9 cellular contexts compared by ENCODE assay signal in the genomic region with DNA sequence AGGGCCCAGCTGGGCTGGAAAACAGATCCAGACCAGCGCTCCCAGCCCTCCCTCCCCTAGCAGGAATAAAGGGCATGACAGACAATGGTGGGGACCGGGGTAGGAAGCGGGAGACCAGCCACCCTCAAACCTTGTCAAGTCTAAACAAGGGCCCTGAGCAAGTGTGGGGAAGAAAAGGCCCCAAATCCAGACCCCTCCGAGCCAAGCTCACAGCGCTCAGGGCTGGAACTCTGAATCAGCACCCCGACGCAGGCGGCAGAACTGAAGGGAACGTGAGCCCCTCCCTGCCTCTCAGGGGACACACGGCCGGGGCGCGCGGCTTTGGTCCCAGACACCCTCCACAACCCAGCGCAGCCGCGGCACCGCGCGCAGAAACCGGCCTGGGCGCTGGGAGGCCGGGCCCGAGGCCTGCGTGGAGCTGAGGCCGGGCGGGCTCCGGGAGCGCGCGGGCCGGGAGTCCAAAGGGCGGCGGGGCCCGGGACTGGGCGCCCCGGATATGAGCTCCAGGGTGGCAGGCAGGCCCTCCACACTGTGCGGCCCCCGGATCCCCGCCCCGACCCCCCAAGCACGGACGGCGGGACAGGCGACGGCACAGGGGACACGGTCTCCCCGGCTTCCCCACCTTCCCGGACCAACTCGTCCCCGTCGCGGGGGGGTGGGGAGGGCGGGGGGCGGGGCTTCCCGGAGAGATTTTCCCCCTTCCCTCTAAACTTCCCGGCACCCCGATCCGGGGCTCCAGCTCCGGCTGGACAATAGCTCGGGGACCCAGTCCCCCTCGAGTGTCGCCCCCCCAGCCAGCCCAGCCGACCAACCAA. TPM values are rescaled to one million over a fixed set of nuclear protein-coding genes. Genes with fewer than 3 reads are reported as not detected.
A peak's percentile ranks its signal among the peaks of the same experiment; 100 is the strongest.
DNase-seq lines count a peak whose midpoint lies in the region; ATAC-seq and TF ChIP-seq lines count a peak whose summit lies in the region.
"Had no signal": no experiment of that assay in that cellular context is flagged by ENCODE, and none has a peak within 500 bp of the region (broad histone marks: within the 10 kb centered on the region; RNA-seq: fewer than 3 reads in every experiment).

No MANE protein-coding gene starts in this region.

- H3K4me2 ChIP-seq in BLaER1 (peak overlapping the region; percentile 93), mammary epithelial cell (ENCODE audit: insufficient read depth, low read depth, low read length) (peak overlapping the region; percentile 91)

- H3K27ac ChIP-seq in BLaER1 (no peak overlapping the region), mammary epithelial cell (ENCODE audit: insufficient read depth, low read depth, low read length) (peak overlapping the region; percentile 59), left lung (peak overlapping the region; percentile 63 to 75), tibial nerve (peak overlapping the region; percentile 84 to 97 (median 93))

- BruUV-seq in mammary epithelial cell (replicated peaks; lab: Mats Ljungman, UMichigan): TSS peak; percentile 35

- peak overlapping the region; percentile 85 for H3K4me3 ChIP-seq in BLaER1
- H3K4me3 ChIP-seq in Jurkat, Clone E6-1 (ENCODE audit: low read length): peak overlapping the region; percentile 51
- peak overlapping the region; percentile 64 to 88 (median 78) for H3K4me3 ChIP-seq in mammary epithelial cell (replicated peaks in 1 of 3; ENCODE audit: insufficient read depth in 1 of 3, low read depth in 2 of 3, low read length in 3 of 3)
- peak overlapping the region; percentile 59 to 72 for H3K4me3 ChIP-seq in left lung
- H3K4me3 ChIP-seq in tibial nerve: peak overlapping the region; percentile 65 to 86 (median 79)

- H3K27me3 ChIP-seq in BLaER1 (peaks cover 13% of the 10 kb centered on the region), mammary epithelial cell (ENCODE audit: insufficient read depth, low read length) (no peaks in the 10 kb centered on the region), left lung (peaks cover 0 to 81% of the 10 kb centered on the region in 2 donors), tibial nerve (no peaks in the 10 kb centered on the region)

- H4K20me1 ChIP-seq in BLaER1: peaks cover 46% of the 10 kb centered on the region
- no peaks in the 10 kb centered on the region for H4K20me1 ChIP-seq in mammary epithelial cell (ENCODE audit: insufficient read depth, low read length)

- TF ChIP-seq EP300 in tibial nerve (IDR thresholded peaks at IDR 0.05): no peak

- H3K36me3 ChIP-seq in BLaER1: no peaks in the 10 kb centered on the region
- H3K36me3 ChIP-seq in mammary epithelial cell (ENCODE audit: insufficient read depth, low read length): no peaks in the 10 kb centered on the region
- no peaks in the 10 kb centered on the region for H3K36me3 ChIP-seq in left lung
- no peaks in the 10 kb centered on the region for H3K36me3 ChIP-seq in tibial nerve

- dilution Hi-C loops in mammary epithelial cell (cut with HindIII; ENCODE audit: low sequenced_read_pairs): no loop called here

- no peaks in the 10 kb centered on the region for H3K9me3 ChIP-seq in BLaER1
- H3K9me3 ChIP-seq in mammary epithelial cell (replicated peaks; ENCODE audit: insufficient read depth, low read length): no peaks in the 10 kb centered on the region
- no peaks in the 10 kb centered on the region for H3K9me3 ChIP-seq in left lung
- no peaks in the 10 kb centered on the region for H3K9me3 ChIP-seq in tibial nerve

- TF ChIP-seq CTCF in mammary epithelial cell (conservative IDR thresholded peaks at IDR 0.05 in 1 of 2, IDR thresholded peaks at IDR 0.05 in 1 of 2; ENCODE audit: extremely low read depth in 1 of 2, insufficient read depth in 1 of 2, low read depth in 1 of 2, low read length in 2 of 2) (no peak), left lung (IDR thresholded peaks at IDR 0.05) (no peak), tibial nerve (IDR thresholded peaks at IDR 0.05) (no peak)

- in situ Hi-C loops in mammary epithelial cell (cut with MboI; ENCODE audit: low sequenced_read_pairs in 2 of 2): no loop called here

- 5% methylated on average over 9 of the region's 64 CpGs for WGBS in mammary epithelial cell (ENCODE audit: low coverage, missing lambda C conversion rate)
- whole genome bisulfite sequencing in tibial nerve, 2 donors: 6 to 22% methylated on average over 15 to 22 of the region's 64 CpGs

- H3K4me1 ChIP-seq in BLaER1 (peaks cover 69% of the 10 kb centered on the region), mammary epithelial cell (ENCODE audit: insufficient read depth, low read length) (peaks cover 44% of the 10 kb centered on the region), left lung (peaks cover 16 to 61% of the 10 kb centered on the region in 2 donors), tibial nerve (peaks cover 0 to 65% (median 30%) of the 10 kb centered on the region in 4 donors)

- intact Hi-C loops in mammary epithelial cell (cut with micrococcal nuclease) (loop anchor here (2.0 kb wide), 1 partner anchor 27 kb away; a partner anchor contains a TSS), left lung (cut with DNase I) (no loop called here)

- DNase-seq in Jurkat, Clone E6-1 (ENCODE audit: low read depth, low spot score): no peak
- no peak for DNase-seq in mammary epithelial cell
- DNase-seq in left lung: no peak
- peak in 1 of 2 donors; percentile 30 for DNase-seq in tibial nerve (ENCODE audit: low spot score in 2 of 2)
- DNase-seq in NCI-H69 (lab: John Stamatoyannopoulos, UW): no peak
- no peak for DNase-seq in stimulated activated naive CD4-positive, alpha-beta T cell treated with Interleukin-2 at 50 U/mL for 16 hours (lab: John Stamatoyannopoulos, UW)
- DNase-seq in DMS79 treated with DMSO at 0.1 percent for 48 hours (lab: John Stamatoyannopoulos, UW): no peak

- CTCF ChIA-PET in mammary epithelial cell (lab: Charles Lee; ENCODE audit: low non-redundant PET): interaction anchor here (0.6 kb wide), 1 partner anchor 922 kb away, joined by 3 read pairs; no protein-coding TSS in a partner anchor

- peak in 1 of 2 donors; percentile 12 for TF ChIP-seq POLR2A in tibial nerve (IDR thresholded peaks at IDR 0.05)

- peak overlapping the region; percentile 73 for H2AFZ ChIP-seq in mammary epithelial cell (ENCODE audit: low read depth, low read length)

- peak; percentile 52 for ATAC-seq in left lung

- peaks cover 57% of the 10 kb centered on the region for H3K79me2 ChIP-seq in mammary epithelial cell (ENCODE audit: insufficient read depth, low read length)

- H3K9ac ChIP-seq in BLaER1: peak overlapping the region; percentile 29; the same call in 1 of the 2 replicates
- H3K9ac ChIP-seq in mammary epithelial cell (ENCODE audit: insufficient read depth, low read length): peak overlapping the region; percentile 78

RNA-seq across cellular contexts. Expression of a gene that starts 0.6 kb away (rescaled TPM):
- polyA plus RNA-seq in Jurkat, Clone E6-1 (2012; ENCODE audit: insufficient read depth, insufficient read length): 3.6 TPM
- 10 to 100 TPM; 12.5 to 26.4 TPM for total RNA-seq in mammary epithelial cell
- polyA plus RNA-seq in mammary epithelial cell: 12.8 TPM
- 16.0 TPM for polyA minus RNA-seq in mammary epithelial cell
- 10 to 100 TPM; 18.1 to 22.4 TPM for total RNA-seq in left lung
- total RNA-seq in tibial nerve: 10 to 100 TPM in 3 of 4 donors, 1 to 10 TPM in 1; 9.8 to 20.1 (median 13.6) TPM

RNA-seq across cellular contexts. Expression of a gene that starts 16.5 kb away (rescaled TPM):
- not detected for polyA plus RNA-seq in Jurkat, Clone E6-1 (2012; ENCODE audit: insufficient read depth, insufficient read length)
- total RNA-seq in mammary epithelial cell: not detected
- polyA plus RNA-seq in mammary epithelial cell: not detected
- not detected for polyA minus RNA-seq in mammary epithelial cell
- not detected for total RNA-seq in left lung
- total RNA-seq in tibial nerve: under 1 TPM in 1 of 4 donors, not detected in 3; 0.60 TPM
- total RNA-seq: pulmonary artery endothelial cell had no signal

RNA-seq across cellular contexts. Expression of a gene that starts 28.0 kb away (rescaled TPM):
- 2,481 TPM for polyA plus RNA-seq in Jurkat, Clone E6-1 (2012; ENCODE audit: insufficient read depth, insufficient read length)
- total RNA-seq in mammary epithelial cell (1,000 to 10,000 TPM in 1 of 2 donors, 100 to 1,000 TPM in 1; 961 to 1,334 TPM), left lung (1,000 to 10,000 TPM in 1 of 2 donors, 100 to 1,000 TPM in 1; 858 to 1,030 TPM), tibial nerve (1,000 to 10,000 TPM in 3 of 4 donors, 100 to 1,000 TPM in 1; 952 to 1,436 (median 1,121) TPM)
- polyA plus RNA-seq in mammary epithelial cell: 2,297 TPM
- 1,208 TPM for polyA minus RNA-seq in mammary epithelial cell

RNA-seq across cellular contexts. Expression of a gene that starts 44.1 kb away (rescaled TPM):
- polyA plus RNA-seq in Jurkat, Clone E6-1 (2012; ENCODE audit: insufficient read depth, insufficient read length): 8.1 TPM
- total RNA-seq in mammary epithelial cell: 10 to 100 TPM in 1 of 2 donors, 1 to 10 TPM in 1; 3.7 to 12.8 TPM
- polyA plus RNA-seq in mammary epithelial cell: 8.8 TPM
- polyA minus RNA-seq in mammary epithelial cell: 8.8 TPM
- 1 to 10 TPM; 5.4 to 7.9 TPM for total RNA-seq in left lung
- 1 to 10 TPM; 8.1 to 9.6 (median 8.4) TPM for total RNA-seq in tibial nerve
